In genomic region chr6:170279977-170280688, GRCh38 we compare ENCODE assay signal across 8 cellular contexts. TPM values are rescaled to one million over a fixed set of nuclear protein-coding genes. Genes with fewer than 3 reads are reported as not detected.
A peak's percentile ranks its signal among the peaks of the same experiment; 100 is the strongest.
DNase-seq lines count a peak whose midpoint lies in the region; ATAC-seq, FAIRE-seq and TF ChIP-seq lines count a peak whose summit lies in the region.

No MANE protein-coding gene starts in this region.

- POLR2A ChIA-PET in BJ (lab: Charles Lee): no interaction called here

- FAIRE-seq in RCC 7860 (lab: Jason Lieb, UNC): no peak

- CTCF ChIA-PET in BJ (lab: Yijun Ruan, JAX): no interaction called here

- TF ChIP-seq CTCF in BJ (IDR thresholded peaks at IDR 0.05; ENCODE audit: insufficient read depth, low read depth, low read length) (no peak), foreskin fibroblast (IDR thresholded peaks at IDR 0.05; ENCODE audit: low read depth, low read length) (no peak)

- peaks cover 1% of the 10 kb centered on the region; the same call in 1 of the 2 replicates for H3K27me3 ChIP-seq in BJ (ENCODE audit: control insufficient read depth, insufficient read depth, low read length)

- H3K4me3 ChIP-seq in BJ (ENCODE audit: low read depth, low read length): peak overlapping the region; percentile 17; the same call in 1 of the 2 replicates
- H3K4me3 ChIP-seq in foreskin fibroblast (ENCODE audit: low read depth in 1 of 2, low read length in 2 of 2): peak overlapping the region; percentile 29 to 51

- no peaks in the 10 kb centered on the region for H3K36me3 ChIP-seq in BJ (ENCODE audit: control insufficient read depth, insufficient read depth, low read length)

- DNase-seq in BJ (ENCODE audit: low read depth) (no peak), NCI-H1092 (lab: John Stamatoyannopoulos, UW) (peak; percentile 96), T-helper 22 cell (ENCODE audit: low read depth) (peak; percentile 23), foreskin fibroblast (peak in 1 of 2 donors; percentile 46), retina (peak; percentile 76), RCC 7860 (ENCODE audit: low spot score) (no peak)
- DNase-seq in effector CD4-positive, alpha-beta T cell: no peak

- ATAC-seq in GM19023 (IDR thresholded peaks at IDR 0.05; ENCODE audit: unreplicated experiment): peak; percentile 64

RNA-seq across cellular contexts. Expression of gene DLL1, which starts 10.7 kb away (rescaled TPM):
- polyA plus RNA-seq in BJ (2011; rRNA removed): 0.29 and 0.53 TPM in 2 replicates
- 0.14 and 0.15 TPM in 2 replicates for polyA minus RNA-seq in BJ (2011; rRNA and poly(A)+ RNA removed)

RNA-seq across cellular contexts. Expression of gene FAM120B, which starts 26.4 kb away (rescaled TPM):
- 8.8 and 10.2 TPM in 2 replicates for polyA plus RNA-seq in BJ (2011; rRNA removed)
- polyA minus RNA-seq in BJ (2011; rRNA and poly(A)+ RNA removed): 20.4 and 22.2 TPM in 2 replicates

Comparison
In these comparisons a context has a peak if more than half of its experiments do, and no peak if none do; other contexts are left out.
1. DNase-seq: peak in NCI-H1092 (single experiment), T-helper 22 cell (single experiment) and retina (single experiment); none in BJ (single experiment), effector CD4-positive, alpha-beta T cell (single experiment) and RCC 7860 (single experiment).